Comparison of ENCODE assay signal across 8 cellular contexts in genomic region chr17:80475949-80476876, GRCh38. TPM values are rescaled to one million over a fixed set of nuclear protein-coding genes. Genes with fewer than 3 reads are reported as not detected.
DNase-seq lines count a peak whose midpoint lies in the region; ATAC-seq and TF ChIP-seq lines count a peak whose summit lies in the region.

A gene with protein sequence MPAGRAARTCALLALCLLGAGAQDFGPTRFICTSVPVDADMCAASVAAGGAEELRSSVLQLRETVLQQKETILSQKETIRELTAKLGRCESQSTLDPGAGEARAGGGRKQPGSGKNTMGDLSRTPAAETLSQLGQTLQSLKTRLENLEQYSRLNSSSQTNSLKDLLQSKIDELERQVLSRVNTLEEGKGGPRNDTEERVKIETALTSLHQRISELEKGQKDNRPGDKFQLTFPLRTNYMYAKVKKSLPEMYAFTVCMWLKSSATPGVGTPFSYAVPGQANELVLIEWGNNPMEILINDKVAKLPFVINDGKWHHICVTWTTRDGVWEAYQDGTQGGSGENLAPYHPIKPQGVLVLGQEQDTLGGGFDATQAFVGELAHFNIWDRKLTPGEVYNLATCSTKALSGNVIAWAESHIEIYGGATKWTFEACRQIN (minus strand): TSS chr17:80476607. CDS start chr17:80476446, 161 bp downstream.

- ATAC-seq in PC-3 (peak; percentile 19), GM19328 (IDR thresholded peaks at IDR 0.05; ENCODE audit: unreplicated experiment) (no peak), GM21528 (IDR thresholded peaks at IDR 0.05; ENCODE audit: low FRiP score, unreplicated experiment) (no peak)

- peaks cover 79% of the 10 kb centered on the region for H3K27me3 Mint-ChIP-seq in nephron (ENCODE audit: low read depth)

- DNase-seq in T-helper 1 cell (no peak), PC-3 (peak; percentile 23), dermis blood vessel endothelial cell (peak; percentile 38), Karpas-422 (no peak)

- H2AFZ ChIP-seq in PC-3 (ENCODE audit: low read length), result peak within 1 kb of the TSS; percentile 81
- H2AFZ ChIP-seq in Karpas-422 (ENCODE audit: low read length), result no peak within 1 kb of the TSS

- no peaks in the 10 kb centered on the region for H3K9me2 ChIP-seq in PC-3 (replicated peaks; ENCODE audit: low read length)
- H3K9me2 ChIP-seq in Karpas-422 (replicated peaks; ENCODE audit: insufficient read depth, low read length), result no peaks in the 10 kb centered on the region

- no peak for TF ChIP-seq CTCF in PC-3 (conservative IDR thresholded peaks at IDR 0.05; ENCODE audit: low read depth, low read length)
- no peak for TF ChIP-seq CTCF in nephron (IDR thresholded peaks at IDR 0.05; ENCODE audit: unreplicated experiment in 3 of 3)

- no peaks in the 10 kb centered on the region for H3K36me3 ChIP-seq in PC-3 (ENCODE audit: low read depth, low read length)
- H3K36me3 ChIP-seq in Karpas-422 (ENCODE audit: insufficient read depth, low read length), result no peaks in the 10 kb centered on the region

- no peaks in the 10 kb centered on the region for H3K9me3 Mint-ChIP-seq in nephron

- intact Hi-C loops in T-helper 1 cell treated with Interleukin-12 subunit alpha and Interleukin-12 subunit beta and Interleukin-4 antibody, amounts not matched to agents 30 ng/mL and 1 ng/mL, for 36 hours (cut with micrococcal nuclease), result loop anchor here (1.0 to 10.0 kb wide), 6 partner anchors 21 to 423 kb away; no protein-coding TSS in a partner anchor
- intact Hi-C loops in PC-3 (cut with micrococcal nuclease), result loop anchor here (2.0 kb wide), 1 partner anchor 99 kb away; no protein-coding TSS in a partner anchor

- H3K27me3 ChIP-seq in PC-3 (ENCODE audit: low read length) (peaks cover 42% of the 10 kb centered on the region), Karpas-422 (ENCODE audit: low read length) (no peaks in the 10 kb centered on the region)

- H3K4me1 ChIP-seq in PC-3 (ENCODE audit: insufficient read depth, low read length) (peaks cover 19% of the 10 kb centered on the region), Karpas-422 (ENCODE audit: low read length) (peaks cover 14% of the 10 kb centered on the region)

- H3K4me1 Mint-ChIP-seq in nephron, result peaks cover 11% of the 10 kb centered on the region

- H3K36me3 Mint-ChIP-seq in nephron (ENCODE audit: low read depth), result no peaks in the 10 kb centered on the region

- H3K4me3 Mint-ChIP-seq in nephron, result peak within 1 kb of the TSS in 2 of 3 experiments; percentile 48 to 74

- CTCF ChIA-PET in PC-3 (lab: Charles Lee), result no interaction called here

- POLR2A ChIA-PET in PC-3 (lab: Charles Lee; ENCODE audit: unreplicated experiment), result interaction anchor here (0.7 kb wide), 1 partner anchor 22 kb away, joined by 12 read pairs; no protein-coding TSS in a partner anchor

- H3K9me3 ChIP-seq in PC-3 (ENCODE audit: low read length) (no peaks in the 10 kb centered on the region), Karpas-422 (ENCODE audit: low read length) (no peaks in the 10 kb centered on the region)

- no peaks in the 10 kb centered on the region for H3F3A ChIP-seq in PC-3 (ENCODE audit: low read length, unreplicated experiment)

- no peaks in the 10 kb centered on the region for H3K79me2 ChIP-seq in PC-3 (ENCODE audit: low read length)
- H3K79me2 ChIP-seq in Karpas-422 (ENCODE audit: low read length), result no peaks in the 10 kb centered on the region

- H3K4me2 ChIP-seq in PC-3 (ENCODE audit: low read length) (peak within 1 kb of the TSS; percentile 84), Karpas-422 (ENCODE audit: low read depth, low read length, poor library complexity, severe bottlenecking) (no peak within 1 kb of the TSS)

- no peak within 1 kb of the TSS for H3K27ac Mint-ChIP-seq in nephron

- H3K9ac ChIP-seq in PC-3 (ENCODE audit: low read length), result no peak within 1 kb of the TSS
- H3K9ac ChIP-seq in Karpas-422 (ENCODE audit: low read length), result no peak within 1 kb of the TSS

- H3K4me3 ChIP-seq in PC-3 (ENCODE audit: low read length) (peak within 1 kb of the TSS; percentile 56), Karpas-422 (ENCODE audit: low read length) (no peak within 1 kb of the TSS)

- BruUV-seq in PC-3 (replicated peaks; lab: Mats Ljungman, UMichigan), result no TSS peak

- H3K27ac ChIP-seq in PC-3 (ENCODE audit: low read length) (no peak within 1 kb of the TSS), Karpas-422 (ENCODE audit: low read length) (no peak within 1 kb of the TSS)

- no peaks in the 10 kb centered on the region for H4K20me1 ChIP-seq in PC-3 (ENCODE audit: low read length)
- H4K20me1 ChIP-seq in Karpas-422 (ENCODE audit: insufficient read depth, low read depth, low read length), result no peaks in the 10 kb centered on the region

RNA-seq across cellular contexts. Expression of the gene that starts here (rescaled TPM):
- 104 and 107 TPM in 2 replicates for total RNA-seq in T-helper 1 cell treated with Interleukin-12 subunit alpha and Interleukin-12 subunit beta and Interleukin-4 antibody, amounts not matched to agents 30 ng/mL and 1 ng/mL, for 36 hours
- total RNA-seq in PC-3 (2014; rRNA removed), result 0.55 and 4.3 TPM in 2 replicates
- under 0.01 and 0.23 TPM in 2 replicates for total RNA-seq in dermis blood vessel endothelial cell
- not detected in 2 replicates for total RNA-seq in Karpas-422 (2014; rRNA removed; shearing (Covaris generic); ENCODE audit: low replicate concordance)

Comparison
In these comparisons a context has a peak if more than half of its experiments do, and no peak if none do; other contexts are left out.
1. RNA of the gene that starts here (total RNA-seq): 104 to 107 TPM in T-helper 1 cell treated with Interleukin-12 subunit alpha and Interleukin-12 subunit beta and Interleukin-4 antibody, amounts not matched to agents 30 ng/mL and 1 ng/mL, for 36 hours; 0.55 to 4.3 TPM in PC-3, under 0.01 to 0.23 TPM in dermis blood vessel endothelial cell and not detected in Karpas-422; every median in the first group is over 10 times any median in the second.
2. Peak in DNase-seq in dermis blood vessel endothelial cell; RNA of the gene not detected or under 1 TPM.